Comparison of ENCODE assay signal across 8 cellular contexts in the genomic region with DNA sequence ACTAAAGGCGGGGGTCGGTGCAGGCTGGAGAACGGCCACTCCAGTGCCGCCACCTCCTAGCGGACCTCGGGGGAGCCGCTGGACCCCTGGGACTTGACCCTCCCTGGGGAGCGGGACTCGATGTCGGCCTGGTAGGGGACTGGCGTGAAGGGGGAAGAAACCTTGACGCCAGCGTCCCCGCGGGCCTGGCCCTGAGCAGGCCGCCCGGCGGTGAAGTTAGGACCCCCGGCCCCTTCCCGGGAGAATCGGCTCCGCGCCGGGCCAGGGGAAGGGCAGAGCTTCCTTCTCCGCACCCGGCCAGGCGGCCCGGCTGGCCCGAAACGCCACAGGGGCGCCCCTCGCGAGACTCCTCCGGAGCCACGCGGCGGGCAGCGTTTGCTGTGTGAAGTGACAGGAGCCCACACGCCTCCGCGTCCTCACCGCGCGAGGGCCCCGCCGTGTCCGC. TPM values are rescaled to one million over a fixed set of nuclear protein-coding genes. Genes with fewer than 3 reads are reported as not detected.
DNase-seq lines count a peak whose midpoint lies in the region; ATAC-seq lines count a peak whose summit lies in the region.

No MANE protein-coding gene starts in this region.

- H3K27ac Mint-ChIP-seq in activated CD4-positive, alpha-beta T cell treated with anti-CD3 and anti-CD28 coated beads for 36 hours = no peak overlapping the region
- H3K27ac Mint-ChIP-seq in activated naive CD8-positive, alpha-beta T cell treated with anti-CD3 and anti-CD28 coated beads, Interleukin-2, amount 50 U/mL, for 24 hours = peak overlapping the region; percentile 31
- peak overlapping the region; percentile 93 for H3K27ac Mint-ChIP-seq in stimulated activated effector memory CD8-positive, alpha-beta T cell treated with anti-CD3 and anti-CD28 coated beads, Interleukin-12 subunit alpha, Interleukin-12 subunit beta, amount 100 ng/mL, for 72 hours

- H3K27me3 ChIP-seq in HUES6 (ENCODE audit: control insufficient read depth, insufficient read depth, low read length) = no peaks in the 10 kb centered on the region; the same call in 1 of the 2 replicates

- POLR2A ChIA-PET in activated CD4-positive, alpha-beta T cell treated with anti-CD3 and anti-CD28 coated beads for 36 hours (lab: Charles Lee) = no interaction called here

- intact Hi-C loops in activated CD4-positive, alpha-beta T cell treated with anti-CD3 and anti-CD28 coated beads for 36 hours (cut with DNase I, micrococcal nuclease) = loop anchor here in 1 of 2 experiments (1.0 kb wide), 4 partner anchors 14 to 42 kb away; a partner anchor contains a TSS

- peaks cover 14% of the 10 kb centered on the region for H3K4me1 Mint-ChIP-seq in activated CD4-positive, alpha-beta T cell treated with anti-CD3 and anti-CD28 coated beads for 36 hours
- H3K4me1 Mint-ChIP-seq in activated naive CD8-positive, alpha-beta T cell treated with anti-CD3 and anti-CD28 coated beads, Interleukin-2, amount 50 U/mL, for 24 hours = peaks cover 16% of the 10 kb centered on the region
- peaks cover 15% of the 10 kb centered on the region for H3K4me1 Mint-ChIP-seq in stimulated activated effector memory CD8-positive, alpha-beta T cell treated with anti-CD3 and anti-CD28 coated beads, Interleukin-12 subunit alpha, Interleukin-12 subunit beta, amount 100 ng/mL, for 72 hours

- CTCF ChIA-PET in activated CD4-positive, alpha-beta T cell treated with anti-CD3 and anti-CD28 coated beads for 36 hours (lab: Charles Lee) = interaction anchor here (1.2 to 1.7 kb wide), 3 partner anchors 27 to 35 kb away, joined by 3 to 6 read pairs (median 5); a partner anchor contains a TSS

- peak overlapping the region; percentile 85 for H3K4me3 ChIP-seq in HUES6 (ENCODE audit: low read depth, low read length)
- H3K4me3 ChIP-seq in iPS-18c (ENCODE audit: insufficient read depth, low read depth, low read length) = peak overlapping the region; percentile 83

- H3K27ac ChIP-seq in HUES6 (ENCODE audit: low read depth, low read length) = 0 out of 2 replicates have a peak overlapping the region, but pooled peaks have one; percentile 19

- H3K4me1 ChIP-seq in HUES6 (ENCODE audit: control insufficient read depth, insufficient read depth, low read length) = 0 out of 2 replicates have a peak, but pooled peaks cover 4% of the 10 kb centered on the region

- no peak for DNase-seq in activated CD4-positive, alpha-beta T cell treated with anti-CD3 and anti-CD28 coated beads for 36 hours
- no peak for DNase-seq in activated CD4-positive, alpha-beta T cell treated with anti-CD3 and anti-CD28 coated beads, Interleukin-2, amount 50 U/mL, for 48 hours
- DNase-seq in activated naive CD8-positive, alpha-beta T cell treated with anti-CD3 and anti-CD28 coated beads, Interleukin-2, amount 50 U/mL, for 24 hours = peak; percentile 29
- peak in 1 of 2 donors; percentile 69 for DNase-seq in stimulated activated effector memory CD8-positive, alpha-beta T cell treated with anti-CD3 and anti-CD28 coated beads, Interleukin-12 subunit alpha, Interleukin-12 subunit beta, amount 100 ng/mL, for 72 hours (ENCODE audit: low spot score in 2 of 2)
- DNase-seq in 8988T (no peak), NCI-H2171 (lab: John Stamatoyannopoulos, UW) (no peak)

- peak; percentile 43 for ATAC-seq in activated CD4-positive, alpha-beta T cell treated with anti-CD3 and anti-CD28 coated beads for 36 hours
- peak; percentile 35 for ATAC-seq in activated naive CD8-positive, alpha-beta T cell treated with anti-CD3 and anti-CD28 coated beads, Interleukin-2, amount 50 U/mL, for 24 hours
- ATAC-seq in stimulated activated effector memory CD8-positive, alpha-beta T cell treated with anti-CD3 and anti-CD28 coated beads, Interleukin-12 subunit alpha, Interleukin-12 subunit beta, amount 100 ng/mL, for 72 hours = peak; percentile 72

- H3K9me3 ChIP-seq in HUES6 (ENCODE audit: control insufficient read depth, insufficient read depth, low read depth, low read length) (no peaks in the 10 kb centered on the region), iPS-18c (ENCODE audit: control insufficient read depth, insufficient read depth, low read length) (no peaks in the 10 kb centered on the region)

- H3K27me3 Mint-ChIP-seq in activated CD4-positive, alpha-beta T cell treated with anti-CD3 and anti-CD28 coated beads for 36 hours = no peaks in the 10 kb centered on the region
- no peaks in the 10 kb centered on the region for H3K27me3 Mint-ChIP-seq in activated naive CD8-positive, alpha-beta T cell treated with anti-CD3 and anti-CD28 coated beads, Interleukin-2, amount 50 U/mL, for 24 hours

- H3K4me3 Mint-ChIP-seq in activated CD4-positive, alpha-beta T cell treated with anti-CD3 and anti-CD28 coated beads for 36 hours = peak overlapping the region; percentile 75
- H3K4me3 Mint-ChIP-seq in activated naive CD8-positive, alpha-beta T cell treated with anti-CD3 and anti-CD28 coated beads, Interleukin-2, amount 50 U/mL, for 24 hours = peak overlapping the region; percentile 74
- peak overlapping the region; percentile 76 for H3K4me3 Mint-ChIP-seq in stimulated activated effector memory CD8-positive, alpha-beta T cell treated with anti-CD3 and anti-CD28 coated beads, Interleukin-12 subunit alpha, Interleukin-12 subunit beta, amount 100 ng/mL, for 72 hours

- peaks cover 1% of the 10 kb centered on the region for H3K36me3 Mint-ChIP-seq in activated CD4-positive, alpha-beta T cell treated with anti-CD3 and anti-CD28 coated beads for 36 hours (ENCODE audit: low read depth)
- H3K36me3 Mint-ChIP-seq in activated naive CD8-positive, alpha-beta T cell treated with anti-CD3 and anti-CD28 coated beads, Interleukin-2, amount 50 U/mL, for 24 hours (ENCODE audit: low read depth) = peaks cover under 1% of the 10 kb centered on the region
- peaks cover 17% of the 10 kb centered on the region for H3K36me3 Mint-ChIP-seq in stimulated activated effector memory CD8-positive, alpha-beta T cell treated with anti-CD3 and anti-CD28 coated beads, Interleukin-12 subunit alpha, Interleukin-12 subunit beta, amount 100 ng/mL, for 72 hours

- peaks cover 35% of the 10 kb centered on the region for H3K36me3 ChIP-seq in HUES6 (ENCODE audit: control insufficient read depth, insufficient read depth, low read length)

- H3K9me3 Mint-ChIP-seq in activated CD4-positive, alpha-beta T cell treated with anti-CD3 and anti-CD28 coated beads for 36 hours (ENCODE audit: low read depth) = no peaks in the 10 kb centered on the region
- no peaks in the 10 kb centered on the region for H3K9me3 Mint-ChIP-seq in activated naive CD8-positive, alpha-beta T cell treated with anti-CD3 and anti-CD28 coated beads, Interleukin-2, amount 50 U/mL, for 24 hours
- H3K9me3 Mint-ChIP-seq in stimulated activated effector memory CD8-positive, alpha-beta T cell treated with anti-CD3 and anti-CD28 coated beads, Interleukin-12 subunit alpha, Interleukin-12 subunit beta, amount 100 ng/mL, for 72 hours = no peaks in the 10 kb centered on the region

- H3K9ac ChIP-seq in HUES6 (ENCODE audit: low read length) = peak overlapping the region; percentile 84

RNA-seq across cellular contexts. Expression of a gene that starts 0.4 kb away (rescaled TPM):
- total RNA-seq in activated CD4-positive, alpha-beta T cell treated with anti-CD3 and anti-CD28 coated beads for 36 hours = 100 to 1,000 TPM; 119 to 124 TPM

RNA-seq across cellular contexts. Expression of a gene that starts 13.5 kb away (rescaled TPM):
- total RNA-seq in activated CD4-positive, alpha-beta T cell treated with anti-CD3 and anti-CD28 coated beads for 36 hours = 10 to 100 TPM; 69.0 to 73.5 TPM

RNA-seq across cellular contexts. Expression of a gene that starts 13.6 kb away (rescaled TPM):
- total RNA-seq in activated CD4-positive, alpha-beta T cell treated with anti-CD3 and anti-CD28 coated beads for 36 hours = 10 to 100 TPM; 16.9 to 17.5 TPM

RNA-seq across cellular contexts. Expression of a gene that starts 27.7 kb away (rescaled TPM):
- 100 to 1,000 TPM; 105 to 166 TPM for total RNA-seq in activated CD4-positive, alpha-beta T cell treated with anti-CD3 and anti-CD28 coated beads for 36 hours

RNA-seq across cellular contexts. Expression of a gene that starts 32.8 kb away (rescaled TPM):
- total RNA-seq in activated CD4-positive, alpha-beta T cell treated with anti-CD3 and anti-CD28 coated beads for 36 hours = 100 to 1,000 TPM; 239 to 259 TPM
